Comparison of ENCODE assay signal across 28 cellular contexts in genomic region chr6:69155467-69155866, GRCh38.
DNase-seq lines count a peak whose midpoint lies in the region; ATAC-seq, FAIRE-seq and TF ChIP-seq lines count a peak whose summit lies in the region.
"Had no signal": no experiment of that assay in that cellular context is flagged by ENCODE, and none has a peak within 500 bp of the region (broad histone marks: within the 10 kb centered on the region; RNA-seq: fewer than 3 reads in every experiment).

No MANE protein-coding gene starts in this region.

- H3K27ac ChIP-seq in A549 (no peak overlapping the region), kidney (ENCODE audit: low read depth in 2 of 2, low read length in 2 of 2) (no peak overlapping the region)
- H3K27ac ChIP-seq: BLaER1 treated with 17β-estradiol and CSF1 and Interleukin-3, amounts not matched to agents 10 nM and 100 nM; cardiac muscle cell; esophagus muscularis mucosa; KMS-11; left lung; prostate gland; SJSA1; thoracic aorta had no signal

- peaks cover 15% of the 10 kb centered on the region for H3K9me3 Mint-ChIP-seq in stimulated activated effector memory CD8-positive, alpha-beta T cell treated with anti-CD3 and anti-CD28 coated beads, Interleukin-12 subunit alpha, Interleukin-12 subunit beta, amount 100 ng/mL, for 72 hours
- H3K9me3 Mint-ChIP-seq: activated T-helper 2 cell treated with anti-CD3 and anti-CD28 coated beads, Interferon-gamma antibody, Interleukin-2, Interleukin-4, amounts not matched to agents 10 μg/mL and 5 μg/mL and 100 μg/mL, durations not matched to agents 14 hours and 24 hours and 36 hours; endodermal cell had no signal

- TF ChIP-seq POLR2A in A549 (IDR thresholded peaks at IDR 0.05; ENCODE audit: low read length), result no peak

- TF ChIP-seq RAD21 in A549 (conservative IDR thresholded peaks at IDR 0.05 in 1 of 2, IDR thresholded peaks at IDR 0.05 in 1 of 2), result peak; percentile 21 to 29; a peak in 3 of 5 replicates

- ATAC-seq in A549, result no peak
- no peak for ATAC-seq in stimulated activated effector memory CD8-positive, alpha-beta T cell treated with anti-CD3 and anti-CD28 coated beads, Interleukin-12 subunit alpha, Interleukin-12 subunit beta, amount 100 ng/mL, for 72 hours
- ATAC-seq: activated CD8-positive, alpha-beta T cell treated with anti-CD3 and anti-CD28 coated beads for 36 hours; left lung; stimulated activated naive CD8-positive, alpha-beta T cell treated with anti-CD3 and anti-CD28 coated beads, Interleukin-15, Interleukin-2, amounts not matched to agents 100 U/mL and 50 U/mL, for 24 hours; T-helper 17 cell had no signal

- CTCF ChIA-PET in A549 (lab: Yijun Ruan, JAX), result no interaction called here

- no peaks in the 10 kb centered on the region for H3K36me3 Mint-ChIP-seq in stimulated activated effector memory CD8-positive, alpha-beta T cell treated with anti-CD3 and anti-CD28 coated beads, Interleukin-12 subunit alpha, Interleukin-12 subunit beta, amount 100 ng/mL, for 72 hours
- H3K36me3 Mint-ChIP-seq: activated naive CD8-positive, alpha-beta T cell; immature natural killer cell had no signal

- H3K4me3 Mint-ChIP-seq in stimulated activated effector memory CD8-positive, alpha-beta T cell treated with anti-CD3 and anti-CD28 coated beads, Interleukin-12 subunit alpha, Interleukin-12 subunit beta, amount 100 ng/mL, for 72 hours, result no peak overlapping the region
- H3K4me3 Mint-ChIP-seq: activated CD8-positive, alpha-beta T cell treated with anti-CD3 and anti-CD28 coated beads for 36 hours; activated naive CD8-positive, alpha-beta T cell; dendritic cell treated with granulocyte-macrophage colony-stimulating factor and Interleukin-4, amounts not matched to agents 40 ng/mL and 50 ng/mL, for 4 days; endodermal cell; immature natural killer cell; T-helper 17 cell had no signal

- POLR2A ChIA-PET in A549 (lab: Yijun Ruan, JAX), result no interaction called here

- H3K9me3 ChIP-seq in A549, result no peaks in the 10 kb centered on the region
- peaks cover 0 to 1% of the 10 kb centered on the region in 2 donors for H3K9me3 ChIP-seq in kidney (ENCODE audit: control insufficient read depth in 1 of 2, low read length in 2 of 2)
- H3K9me3 ChIP-seq: BLaER1 treated with 17β-estradiol and CSF1 and Interleukin-3, amounts not matched to agents 10 nM and 100 nM; esophagus muscularis mucosa; left lung; prostate gland; SJSA1; thoracic aorta had no signal

- H3K27ac Mint-ChIP-seq in stimulated activated effector memory CD8-positive, alpha-beta T cell treated with anti-CD3 and anti-CD28 coated beads, Interleukin-12 subunit alpha, Interleukin-12 subunit beta, amount 100 ng/mL, for 72 hours, result no peak overlapping the region
- H3K27ac Mint-ChIP-seq: activated CD8-positive, alpha-beta T cell treated with anti-CD3 and anti-CD28 coated beads for 36 hours; activated naive CD8-positive, alpha-beta T cell; activated T-helper 2 cell treated with anti-CD3 and anti-CD28 coated beads, Interferon-gamma antibody, Interleukin-2, Interleukin-4, amounts not matched to agents 10 μg/mL and 5 μg/mL and 100 μg/mL, durations not matched to agents 14 hours and 24 hours and 36 hours; dendritic cell treated with granulocyte-macrophage colony-stimulating factor and Interleukin-4, amounts not matched to agents 40 ng/mL and 50 ng/mL, for 4 days; endodermal cell; immature natural killer cell; T-helper 17 cell had no signal

- FAIRE-seq in A549 (lab: Jason Lieb, UNC) (no peak), RCC 7860 (lab: Jason Lieb, UNC) (no peak), kidney (lab: Jason Lieb, UNC) (no peak)
- FAIRE-seq: GM12891 had no signal

- H3K4me1 ChIP-seq in A549 (no peaks in the 10 kb centered on the region), kidney (ENCODE audit: control insufficient read depth in 1 of 2, insufficient read depth in 1 of 2, low read depth in 1 of 2, low read length in 2 of 2) (no peaks in the 10 kb centered on the region)
- H3K4me1 ChIP-seq: BLaER1 treated with 17β-estradiol and CSF1 and Interleukin-3, amounts not matched to agents 10 nM and 100 nM; esophagus muscularis mucosa; left lung; prostate gland; SJSA1 had no signal

- intact Hi-C loops in kidney (cut with DNase I) (no loop called here), cardiac septum (cut with DNase I) (loop anchor here (10.0 kb wide), 1 partner anchor 281 kb away; no protein-coding TSS in a partner anchor)

- DNase-seq in A549 (ENCODE audit: low read depth in 1 of 2, low spot score in 1 of 2) (no peak), EL (peak; percentile 3), RCC 7860 (ENCODE audit: low spot score) (peak; percentile 18), kidney (no peak), cardiac septum (ENCODE audit: low spot score) (no peak), germinal center (ENCODE audit: low spot score) (no peak)
- no peak for DNase-seq in stimulated activated effector memory CD8-positive, alpha-beta T cell treated with anti-CD3 and anti-CD28 coated beads, Interleukin-12 subunit alpha, Interleukin-12 subunit beta, amount 100 ng/mL, for 72 hours (ENCODE audit: low spot score in 2 of 2)
- DNase-seq: activated CD8-positive, alpha-beta T cell treated with anti-CD3 and anti-CD28 coated beads for 36 hours; aorta; COR-L47; endodermal cell; hippocampal formation; immature natural killer cell; left lung; NCI-H524; stimulated activated naive CD8-positive, alpha-beta T cell treated with anti-CD3 and anti-CD28 coated beads, Interleukin-15, Interleukin-2, amounts not matched to agents 100 U/mL and 50 U/mL, for 24 hours; T-helper 17 cell had no signal

- no peak for TF ChIP-seq EP300 in A549 (IDR thresholded peaks at IDR 0.05)

- H3K9ac ChIP-seq in kidney (ENCODE audit: low read length in 2 of 2), result no peak overlapping the region
- H3K9ac ChIP-seq: BLaER1 treated with 17β-estradiol and CSF1 and Interleukin-3, amounts not matched to agents 10 nM and 100 nM; KMS-11 had no signal

- H3K36me3 ChIP-seq in kidney (ENCODE audit: control insufficient read depth in 1 of 2, insufficient read depth in 2 of 2, low read length in 2 of 2), result no peaks in the 10 kb centered on the region
- H3K36me3 ChIP-seq: BLaER1 treated with 17β-estradiol and CSF1 and Interleukin-3, amounts not matched to agents 10 nM and 100 nM; cardiac muscle cell; esophagus muscularis mucosa; left lung; prostate gland; SJSA1; thoracic aorta had no signal

- no peak overlapping the region for H3K4me2 ChIP-seq in A549
- H3K4me2 ChIP-seq: BLaER1 treated with 17β-estradiol and CSF1 and Interleukin-3, amounts not matched to agents 10 nM and 100 nM; KMS-11 had no signal

- H3K4me3 ChIP-seq in A549 (no peak overlapping the region), kidney (ENCODE audit: low read length in 2 of 2) (no peak overlapping the region)
- H3K4me3 ChIP-seq: BLaER1 treated with 17β-estradiol and CSF1 and Interleukin-3, amounts not matched to agents 10 nM and 100 nM; cardiac muscle cell; esophagus muscularis mucosa; left lung; prostate gland; SJSA1; thoracic aorta had no signal

- TF ChIP-seq CTCF in A549 (IDR thresholded peaks at IDR 0.05), result no peak
- peak; percentile 5 for TF ChIP-seq CTCF in kidney (IDR thresholded peaks at IDR 0.05; ENCODE audit: borderline replicate concordance, extremely low read depth, insufficient read depth)

- 47% methylated on average over 1 of the region's 1 CpG for WGBS in A549 (ENCODE audit: missing lambda C conversion rate)

- no peaks in the 10 kb centered on the region for H3K4me1 Mint-ChIP-seq in stimulated activated effector memory CD8-positive, alpha-beta T cell treated with anti-CD3 and anti-CD28 coated beads, Interleukin-12 subunit alpha, Interleukin-12 subunit beta, amount 100 ng/mL, for 72 hours
- H3K4me1 Mint-ChIP-seq: endodermal cell, immature natural killer cell, T-helper 17 cell had no signal

TF ChIP-seq in A549, 52 proteins besides CTCF, POLR2A, EP300 and RAD21:
- TF ChIP-seq HOXB5 (CRISPR knock-in tag; IDR thresholded peaks at IDR 0.05) (no peak), CBX2 (IDR thresholded peaks at IDR 0.05; ENCODE audit: borderline replicate concordance, low read depth) (no peak), MAFK (IDR thresholded peaks at IDR 0.05; ENCODE audit: partially characterized antibody) (no peak), NR3C1 (IDR thresholded peaks at IDR 0.05) (no peak), HMGXB4 (CRISPR knock-in tag; IDR thresholded peaks at IDR 0.05; ENCODE audit: borderline replicate concordance) (no peak), GATA3 (IDR thresholded peaks at IDR 0.05; ENCODE audit: borderline replicate concordance) (no peak), TP53 (CRISPR knock-in tag; IDR thresholded peaks at IDR 0.05) (no peak), NPAS2 (CRISPR knock-in tag; IDR thresholded peaks at IDR 0.05; ENCODE audit: borderline replicate concordance) (no peak), NFE2L2 (conservative IDR thresholded peaks at IDR 0.05; ENCODE audit: low read length) (no peak)

Comparison
In these comparisons a context has a peak if more than half of its experiments do, and no peak if none do; other contexts are left out.
1. DNase-seq: peak in EL (single experiment) and RCC 7860 (single experiment); none in A549 (0 of 2), kidney (single experiment), cardiac septum (single experiment), germinal center (single experiment) and stimulated activated effector memory CD8-positive, alpha-beta T cell treated with anti-CD3 and anti-CD28 coated beads, Interleukin-12 subunit alpha, Interleukin-12 subunit beta, amount 100 ng/mL, for 72 hours (0 of 2).